Comparison of ENCODE assay signal across 14 cellular contexts in genomic region chr7:118452128-118452527, GRCh38.
DNase-seq lines count a peak whose midpoint lies in the region; ATAC-seq lines count a peak whose summit lies in the region.
"Had no signal": no experiment of that assay in that cellular context is flagged by ENCODE, and none has a peak within 500 bp of the region (broad histone marks: within the 10 kb centered on the region; RNA-seq: fewer than 3 reads in every experiment).

No MANE protein-coding gene starts in this region.

- DNase-seq in kidney tubule cell (ENCODE audit: low spot score) (peak; percentile 28), renal cortical epithelial cell (ENCODE audit: low read depth) (peak; percentile 86), activated gamma-delta T cell (lab: John Stamatoyannopoulos, UW) (no peak), AG08395 (ENCODE audit: low spot score) (no peak)
- DNase-seq in activated naive CD4-positive, alpha-beta T cell (lab: John Stamatoyannopoulos, UW): no peak
- DNase-seq: Caco-2; CD4-positive, CD25-positive, alpha-beta regulatory T cell; CD8-positive, alpha-beta T cell; DMS153; DND-41; H9 had no signal

- peak; percentile 56 for ATAC-seq in HG03354 (IDR thresholded peaks at IDR 0.05; ENCODE audit: poor library complexity, severe bottlenecking, unreplicated experiment)
- ATAC-seq: CD8-positive, alpha-beta T cell; GM23338; HCT116 had no signal

Comparison
In these comparisons a context has a peak if more than half of its experiments do, and no peak if none do; other contexts are left out.
1. DNase-seq: peak in kidney tubule cell (single experiment) and renal cortical epithelial cell (single experiment); none in activated naive CD4-positive, alpha-beta T cell (0 of 4), activated gamma-delta T cell (single experiment) and AG08395 (single experiment).